In the genomic region with DNA sequence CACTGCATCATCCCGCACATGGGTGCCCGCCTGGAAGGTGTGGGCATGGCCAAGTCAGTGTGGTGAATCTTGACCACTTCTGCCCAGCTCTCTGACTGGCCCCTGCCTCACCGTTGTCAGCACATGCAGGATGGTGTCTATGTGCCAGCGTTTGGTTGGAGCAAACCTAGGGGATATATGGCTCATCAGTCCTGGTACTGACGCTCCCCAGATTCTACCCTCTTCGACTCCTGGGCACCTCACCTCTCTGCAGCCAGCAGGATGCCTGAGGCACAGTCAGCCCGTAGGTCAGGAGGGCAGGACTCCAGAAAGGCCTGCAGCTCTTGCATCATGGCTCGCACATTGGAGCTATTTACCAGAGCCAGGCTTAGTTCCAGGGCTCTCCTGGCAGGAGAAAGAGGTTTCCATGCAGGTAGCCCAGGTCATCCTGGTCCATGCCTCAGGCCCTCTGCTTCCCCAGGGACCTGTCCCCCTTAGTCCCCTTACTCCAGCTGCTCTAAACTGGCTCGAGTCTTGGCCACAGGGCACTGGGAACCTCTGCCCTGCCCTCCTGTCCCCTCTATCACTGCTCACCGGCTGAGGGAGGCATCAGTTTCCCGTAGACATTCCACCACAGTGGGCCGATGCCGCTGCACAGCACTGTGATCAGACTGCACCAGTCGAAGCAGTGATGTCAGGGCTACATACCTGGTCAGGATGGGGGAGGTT, we compare ENCODE assay signal across 17 cellular contexts. TPM values are rescaled to one million over a fixed set of nuclear protein-coding genes. Genes with fewer than 3 reads are reported as not detected.
DNase-seq lines count a peak whose midpoint lies in the region; ATAC-seq and TF ChIP-seq lines count a peak whose summit lies in the region.
"Had no signal": no experiment of that assay in that cellular context is flagged by ENCODE, and none has a peak within 500 bp of the region (broad histone marks: within the 10 kb centered on the region; RNA-seq: fewer than 3 reads in every experiment).

No MANE protein-coding gene starts in this region.

- H3K27ac ChIP-seq in neural cell (ENCODE audit: low read length) (no peak overlapping the region), GM23248 (no peak overlapping the region), upper lobe of left lung (peak overlapping the region in 1 of 4 donors; percentile 23)
- H3K27ac ChIP-seq: SJSA1, thyroid gland had no signal

- H3K27me3 ChIP-seq in neural cell (ENCODE audit: insufficient read depth, low read depth, low read length) = no peaks in the 10 kb centered on the region
- no peaks in the 10 kb centered on the region for H3K27me3 ChIP-seq in GM23248 (replicated peaks; ENCODE audit: insufficient read depth)
- H3K27me3 ChIP-seq in upper lobe of left lung = no peaks in the 10 kb centered on the region
- H3K27me3 ChIP-seq: BE2C, SJSA1, thyroid gland had no signal

- 76 to 78% methylated on average over 14 of the region's 14 CpGs for WGBS in GM23248 (ENCODE audit: low coverage in 1 of 2, low lambda C conversion rate in 2 of 2, missing lambda C conversion rate in 2 of 2), 2 experiments
- 81 to 90% methylated on average over 8 to 11 of the region's 14 CpGs for WGBS in upper lobe of left lung, 2 donors

- no peak overlapping the region for H3K4me3 Mint-ChIP-seq in activated CD4-positive, alpha-beta T cell treated with anti-CD3 and anti-CD28 coated beads, Interleukin-2, amount 10 ng/mL, durations not matched to agents 24 days and 14 days
- H3K4me3 Mint-ChIP-seq in chondrocyte (ENCODE audit: unreplicated experiment) = no peak overlapping the region

- ATAC-seq in upper lobe of left lung (ENCODE audit: low FRiP score in 2 of 2) = no peak
- ATAC-seq: esophagus mucosa had no signal

- intact Hi-C loops in activated CD4-positive, alpha-beta T cell treated with anti-CD3 and anti-CD28 coated beads, Interleukin-2, amount 10 ng/mL, durations not matched to agents 24 days and 14 days (cut with micrococcal nuclease) = loop anchor here (2.0 to 10.0 kb wide), 2 partner anchors 235 to 881 kb away; partner anchors contain the start of gene SDR39U1

- H3K9me3 ChIP-seq in neural cell (ENCODE audit: low read length) (no peaks in the 10 kb centered on the region), GM23248 (ENCODE audit: low read depth) (no peaks in the 10 kb centered on the region), upper lobe of left lung (no peaks in the 10 kb centered on the region)
- H3K9me3 ChIP-seq: BE2C, SJSA1, thyroid gland had no signal

- TF ChIP-seq CTCF in chondrocyte (IDR thresholded peaks at IDR 0.05) (no peak), neural cell (IDR thresholded peaks at IDR 0.05; ENCODE audit: poor library complexity, severe bottlenecking) (no peak), upper lobe of left lung (IDR thresholded peaks at IDR 0.05) (no peak)

- peak overlapping the region; percentile 8 for H3K9ac ChIP-seq in neural cell (ENCODE audit: low read length)
- H3K9ac ChIP-seq in GM23248 = no peak overlapping the region

- no peak overlapping the region for H2AFZ ChIP-seq in neural cell (ENCODE audit: low read depth, low read length)
- H2AFZ ChIP-seq in GM23248 = no peak overlapping the region

- H3K4me3 ChIP-seq in neural cell (ENCODE audit: low read length) (no peak overlapping the region), GM23248 (no peak overlapping the region), upper lobe of left lung (no peak overlapping the region)
- H3K4me3 ChIP-seq: SJSA1, thyroid gland had no signal

- H3K27ac Mint-ChIP-seq in activated CD4-positive, alpha-beta T cell treated with anti-CD3 and anti-CD28 coated beads, Interleukin-2, amount 10 ng/mL, durations not matched to agents 24 days and 14 days = peak overlapping the region; percentile 26
- no peak overlapping the region for H3K27ac Mint-ChIP-seq in chondrocyte (ENCODE audit: unreplicated experiment)

- TF ChIP-seq POLR2A in upper lobe of left lung (IDR thresholded peaks at IDR 0.05) = no peak

- no peaks in the 10 kb centered on the region for H3K27me3 Mint-ChIP-seq in activated CD4-positive, alpha-beta T cell treated with anti-CD3 and anti-CD28 coated beads, Interleukin-2, amount 10 ng/mL, durations not matched to agents 24 days and 14 days
- H3K27me3 Mint-ChIP-seq in chondrocyte (ENCODE audit: low read depth) = no peaks in the 10 kb centered on the region

- no peak overlapping the region for H3K4me2 ChIP-seq in neural cell (ENCODE audit: low read length)
- H3K4me2 ChIP-seq in GM23248 (ENCODE audit: unreplicated experiment) = no peak overlapping the region

- no peak for DNase-seq in activated CD4-positive, alpha-beta T cell treated with anti-CD3 and anti-CD28 coated beads, Interleukin-2, amount 10 ng/mL, durations not matched to agents 24 days and 14 days
- DNase-seq in activated CD4-positive, alpha-beta T cell treated with anti-CD3 and anti-CD28 coated beads for 4 hours = no peak
- DNase-seq in chondrocyte (ENCODE audit: low spot score) (peak; percentile 65), ureter (ENCODE audit: low spot score) (peak; percentile 42), HCEC 1CT (no peak), GM23248 (no peak), upper lobe of left lung (no peak)
- DNase-seq: 8988T, BE2C, GOT3, NCI-H1436 treated with DMSO at 0.1 percent for 48 hours had no signal

- H3K36me3 ChIP-seq in neural cell (ENCODE audit: insufficient read depth, low read length) = no peaks in the 10 kb centered on the region
- H3K36me3 ChIP-seq in GM23248 (ENCODE audit: low read depth) = no peaks in the 10 kb centered on the region; the same call in 1 of the 2 replicates
- H3K36me3 ChIP-seq in upper lobe of left lung = peaks cover 0 to 55% (median 42%) of the 10 kb centered on the region in 4 donors
- H3K36me3 ChIP-seq: SJSA1 had no signal

- no peak for TF ChIP-seq RAD21 in neural cell (conservative IDR thresholded peaks at IDR 0.05)

- peaks cover 35% of the 10 kb centered on the region for H3K4me1 Mint-ChIP-seq in activated CD4-positive, alpha-beta T cell treated with anti-CD3 and anti-CD28 coated beads, Interleukin-2, amount 10 ng/mL, durations not matched to agents 24 days and 14 days
- H3K4me1 Mint-ChIP-seq in chondrocyte (ENCODE audit: low read depth) = peaks cover 21% of the 10 kb centered on the region

- H3F3A ChIP-seq in neural cell (ENCODE audit: insufficient read depth, low read length, poor library complexity, severe bottlenecking) (no peaks in the 10 kb centered on the region), GM23248 (ENCODE audit: insufficient read depth) (peaks cover 14% of the 10 kb centered on the region; the same call in 1 of the 2 replicates)

- no peaks in the 10 kb centered on the region for H3K9me3 Mint-ChIP-seq in activated CD4-positive, alpha-beta T cell treated with anti-CD3 and anti-CD28 coated beads, Interleukin-2, amount 10 ng/mL, durations not matched to agents 24 days and 14 days
- H3K9me3 Mint-ChIP-seq in chondrocyte (ENCODE audit: low read depth) = no peaks in the 10 kb centered on the region
- H3K9me3 Mint-ChIP-seq: T-helper 1 cell treated with Interleukin-12 subunit alpha and Interleukin-12 subunit beta and Interleukin-4 antibody, amounts not matched to agents 30 μg/mL and 1 μg/mL, for 36 hours had no signal

- TF ChIP-seq EP300 in neural cell (conservative IDR thresholded peaks at IDR 0.05; ENCODE audit: poor library complexity, severe bottlenecking) (no peak), upper lobe of left lung (IDR thresholded peaks at IDR 0.05) (no peak)

- in situ Hi-C loops in GM23248 (cut with MboI) = no loop called here

- H3K9me2 ChIP-seq in neural cell (ENCODE audit: insufficient read depth, low read length) (no peaks in the 10 kb centered on the region), GM23248 (ENCODE audit: insufficient read depth) (no peaks in the 10 kb centered on the region)

- H3K4me1 ChIP-seq in GM23248 (ENCODE audit: insufficient read depth) (peaks cover 6% of the 10 kb centered on the region), upper lobe of left lung (peaks cover 9 to 39% (median 16%) of the 10 kb centered on the region in 4 donors)

- H4K20me1 ChIP-seq in neural cell (ENCODE audit: insufficient read depth) (no peaks in the 10 kb centered on the region), GM23248 (ENCODE audit: insufficient read depth) (no peaks in the 10 kb centered on the region)

- peaks cover 62% of the 10 kb centered on the region for H3K36me3 Mint-ChIP-seq in activated CD4-positive, alpha-beta T cell treated with anti-CD3 and anti-CD28 coated beads, Interleukin-2, amount 10 ng/mL, durations not matched to agents 24 days and 14 days (ENCODE audit: low read depth)
- peaks cover 6% of the 10 kb centered on the region for H3K36me3 Mint-ChIP-seq in chondrocyte (ENCODE audit: low read depth)

- H3K79me2 ChIP-seq in neural cell (replicated peaks; ENCODE audit: insufficient read depth, low read length) = no peaks in the 10 kb centered on the region
- H3K79me2 ChIP-seq in GM23248 (ENCODE audit: insufficient read depth) = no peaks in the 10 kb centered on the region

RNA-seq across cellular contexts. Expression of gene AP1G2, which starts 4.0 kb away (rescaled TPM):
- 135 and 142 TPM in 2 replicates for total RNA-seq in activated CD4-positive, alpha-beta T cell treated with anti-CD3 and anti-CD28 coated beads, Interleukin-2, amount 10 ng/mL, durations not matched to agents 24 days and 14 days
- total RNA-seq in chondrocyte = 16.4 to 27.3 TPM (median 18.5 TPM) in 3 replicates
- polyA plus RNA-seq in neural cell = 127 and 163 TPM in 2 replicates
- polyA minus RNA-seq in neural cell = 46.5 and 53.4 TPM in 2 replicates
- total RNA-seq in ureter = 248 TPM
- total RNA-seq in GM23248 (2014; rRNA removed; shearing (Covaris generic)) = 3.9 and 13.7 TPM in 2 replicates
- polyA plus RNA-seq in GM23248 (2016; fragmentation: Nextera tagmentation; extraction: Ambion mirVana) = 9.6 and 10.2 TPM in 2 replicates
- 100 to 1,000 TPM in 5 of 6 donors, 10 to 100 TPM in 1; 73.9 to 418 (median 140) TPM for total RNA-seq in upper lobe of left lung

RNA-seq across cellular contexts. Expression of gene THTPA, which starts 7.6 kb away (rescaled TPM):
- total RNA-seq in activated CD4-positive, alpha-beta T cell treated with anti-CD3 and anti-CD28 coated beads, Interleukin-2, amount 10 ng/mL, durations not matched to agents 24 days and 14 days = 14.5 and 16.7 TPM in 2 replicates
- 11.8 to 21.6 TPM (median 12.3 TPM) in 3 replicates for total RNA-seq in chondrocyte
- 51.3 and 58.2 TPM in 2 replicates for polyA plus RNA-seq in neural cell
- 25.8 and 37.0 TPM in 2 replicates for polyA minus RNA-seq in neural cell
- total RNA-seq in ureter = 20.2 TPM
- 21.0 and 33.8 TPM in 2 replicates for total RNA-seq in GM23248 (2014; rRNA removed; shearing (Covaris generic))
- polyA plus RNA-seq in GM23248 (2016; fragmentation: Nextera tagmentation; extraction: Ambion mirVana) = 9.3 and 10.0 TPM in 2 replicates
- total RNA-seq in upper lobe of left lung = 10 to 100 TPM; 16.7 to 27.2 (median 20.4) TPM

RNA-seq across cellular contexts. Expression of gene ZFHX2, which starts 12.1 kb away (rescaled TPM):
- 1.8 and 2.8 TPM in 2 replicates for total RNA-seq in activated CD4-positive, alpha-beta T cell treated with anti-CD3 and anti-CD28 coated beads, Interleukin-2, amount 10 ng/mL, durations not matched to agents 24 days and 14 days
- 5.9 to 11.8 TPM (median 9.8 TPM) in 3 replicates for total RNA-seq in chondrocyte
- polyA plus RNA-seq in neural cell = 0.72 and 1.7 TPM in 2 replicates
- polyA minus RNA-seq in neural cell = 5.4 and 13.0 TPM in 2 replicates
- 2.8 TPM for total RNA-seq in ureter
- under 0.01 TPM in 1 of 2 replicates, not detected in the other for total RNA-seq in GM23248 (2014; rRNA removed; shearing (Covaris generic))
- polyA plus RNA-seq in GM23248 (2016; fragmentation: Nextera tagmentation; extraction: Ambion mirVana) = 0.14 and 0.49 TPM in 2 replicates
- total RNA-seq in upper lobe of left lung = 1 to 10 TPM; 1.7 to 6.3 (median 3.0) TPM
- total RNA-seq: SJSA1 had no signal

RNA-seq across cellular contexts. Expression of gene JPH4, which starts 15.0 kb away (rescaled TPM):
- total RNA-seq in activated CD4-positive, alpha-beta T cell treated with anti-CD3 and anti-CD28 coated beads, Interleukin-2, amount 10 ng/mL, durations not matched to agents 24 days and 14 days = not detected in 2 replicates
- total RNA-seq in chondrocyte (0.20 TPM in 1 of 3 replicates, not detected in the others), ureter (5.3 TPM), upper lobe of left lung (1 to 10 TPM in 5 of 6 donors, under 1 TPM in 1; 0.69 to 6.5 (median 2.5) TPM)
- polyA plus RNA-seq in neural cell (68.2 and 76.9 TPM in 2 replicates), GM23248 (2016; fragmentation: Nextera tagmentation; extraction: Ambion mirVana) (0.05 TPM in 1 of 2 replicates, not detected in the other)
- 59.4 and 60.7 TPM in 2 replicates for polyA minus RNA-seq in neural cell
- not detected in 2 replicates for total RNA-seq in GM23248 (2014; rRNA removed; shearing (Covaris generic))
- total RNA-seq: MCF 10A, SJSA1 had no signal

Comparison
In these comparisons a context has a peak if more than half of its experiments do, and no peak if none do; other contexts are left out.
1. DNase-seq: peak in chondrocyte (single experiment) and ureter (single experiment); none in activated CD4-positive, alpha-beta T cell treated with anti-CD3 and anti-CD28 coated beads, Interleukin-2, amount 10 ng/mL, durations not matched to agents 24 days and 14 days (single experiment), activated CD4-positive, alpha-beta T cell treated with anti-CD3 and anti-CD28 coated beads for 4 hours (0 of 2), HCEC 1CT (single experiment), GM23248 (single experiment) and upper lobe of left lung (0 of 2).